ENCODE assay signal across 23 cellular contexts in the genomic region with DNA sequence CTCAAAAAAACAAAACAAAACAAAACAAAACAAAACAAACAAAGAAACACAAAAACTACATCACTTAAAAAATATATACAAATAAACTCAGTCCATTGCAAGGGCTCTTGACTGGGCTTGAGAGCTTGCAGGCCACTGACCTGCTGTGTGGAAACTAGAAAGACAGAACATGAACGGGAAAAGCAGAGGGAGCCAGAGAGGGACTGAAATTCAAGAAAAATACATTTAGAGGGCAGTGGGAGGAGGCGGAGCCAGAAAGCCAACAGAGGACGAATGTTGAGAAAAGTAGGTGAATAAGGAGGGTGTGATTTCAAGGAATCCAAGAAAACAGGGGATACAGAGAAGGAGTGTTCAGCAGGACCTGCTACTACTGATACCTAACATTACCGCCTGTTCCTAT. TPM values are rescaled to one million over a fixed set of nuclear protein-coding genes. Genes with fewer than 3 reads are reported as not detected.
"Had no signal": no experiment of that assay in that cellular context is flagged by ENCODE, and none has a peak within 500 bp of the region (broad histone marks: within the 10 kb centered on the region; RNA-seq: fewer than 3 reads in every experiment).

No MANE protein-coding gene starts in this region.

- H3K9me3 Mint-ChIP-seq: IgD-negative memory B cell had no signal

- H3K36me3 ChIP-seq: SJSA1 had no signal

- DNase-seq: Kasumi-1, MM.1S, NCI-H1092 treated with DMSO at 0.1 percent for 48 hours, NCI-H1436, NCI-H187, NCI-H2029, NCI-H2081 treated with DMSO at 0.1 percent for 48 hours, NCI-H2171, NCI-H226, NCI-H446, NCI-H524 treated with DMSO at 0.1 percent for 48 hours, NCI-H69, NCI-H774, Right ventricle myocardium superior, RPMI8226, SIG-M5 had no signal

- H3K4me1 ChIP-seq: SJSA1 had no signal

- H3K4me2 ChIP-seq: KMS-11 had no signal

- ATAC-seq: K562 had no signal

- H3K4me3 Mint-ChIP-seq: IgD-negative memory B cell had no signal

- H3K4me3 ChIP-seq: K562, SJSA1, SK-N-MC had no signal

- H3K9ac ChIP-seq: KMS-11 had no signal

- H3K27ac ChIP-seq: HL-60, KMS-11, SJSA1, SK-N-MC had no signal

- H3K9me3 ChIP-seq: SJSA1 had no signal

- H3K27ac Mint-ChIP-seq: IgD-negative memory B cell had no signal

RNA-seq across cellular contexts. Expression of gene PLA2G2C, which starts 41.4 kb away (rescaled TPM):
- total RNA-seq: M059J, Right ventricle myocardium superior, SJSA1 had no signal
- polyA plus RNA-seq: IgD-negative memory B cell had no signal

RNA-seq across cellular contexts. Expression of gene UBXN10, which starts 41.8 kb away (rescaled TPM):
- total RNA-seq: M059J, SJSA1 had no signal
